Comparison of ENCODE assay signal across 1 cellular context in the genomic region with DNA sequence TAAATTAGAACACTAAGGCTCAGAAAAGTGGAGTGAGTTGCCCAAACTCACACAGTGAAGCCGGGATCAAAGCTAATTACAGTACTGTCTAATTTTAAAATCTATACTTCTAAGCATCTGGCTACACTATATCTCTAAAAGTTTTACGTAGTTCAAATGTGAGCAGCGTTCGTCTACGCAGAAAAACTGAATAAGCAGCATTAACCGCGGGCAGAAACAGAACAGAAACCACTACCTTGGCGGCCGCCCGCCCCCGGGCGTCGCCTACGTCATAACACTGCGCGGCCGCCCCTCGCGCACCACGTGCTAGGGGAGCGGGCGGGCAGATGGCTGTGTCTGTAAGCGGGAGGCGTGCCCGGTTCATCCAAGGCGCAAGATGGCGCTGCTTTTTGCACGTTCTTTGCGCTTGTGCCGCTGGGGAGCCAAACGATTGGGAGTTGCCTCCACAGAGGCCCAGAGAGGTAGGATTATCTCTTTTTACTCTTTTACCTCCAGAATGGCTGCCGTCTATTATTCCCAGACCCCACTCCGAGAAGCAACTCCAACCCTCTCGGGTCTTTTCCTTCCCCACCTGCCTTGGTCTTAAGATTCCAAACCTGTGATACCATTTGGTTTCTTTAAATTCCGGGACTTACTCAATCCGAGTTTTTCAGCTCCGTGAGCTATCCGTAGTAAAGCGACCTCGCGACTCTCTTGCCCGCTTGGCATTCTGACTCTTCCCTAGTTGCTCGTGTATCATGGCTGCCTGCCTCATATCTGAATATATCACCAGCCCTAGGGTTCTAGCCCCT.
TF ChIP-seq lines count a peak whose summit lies in the region.

TSS of gene SPRYD4 (plus strand) at position 363 of the 791 bp plus-strand sequence. CDS start at position 377, 14 bp downstream.

TF ChIP-seq in HepG2, 621 proteins besides CTCF, POLR2A, EP300 and RAD21 (continued from another document and continues in another):
- peak; percentile 62; the same call in 1 of the 2 replicates for TF ChIP-seq ZBTB39 (CRISPR knock-in tag; IDR thresholded peaks at IDR 0.05)
- no peak for TF ChIP-seq SATB2 (CRISPR knock-in tag; IDR thresholded peaks at IDR 0.05)
- TF ChIP-seq ZNF136 (CRISPR knock-in tag; IDR thresholded peaks at IDR 0.05; ENCODE audit: low read depth): peak; percentile 94
- no peak for TF ChIP-seq RNF219 (CRISPR knock-in tag; IDR thresholded peaks at IDR 0.05)
- TF ChIP-seq TAF1 (CRISPR knock-in tag; IDR thresholded peaks at IDR 0.05): peak; percentile 93
- TF ChIP-seq ZNF850 (CRISPR knock-in tag; conservative IDR thresholded peaks at IDR 0.05): no peak
- no peak for TF ChIP-seq ZSCAN30 (CRISPR knock-in tag; IDR thresholded peaks at IDR 0.05)
- 0 out of 2 replicates have a peak, but pooled peaks have one; percentile 21 for TF ChIP-seq ZNF256 (CRISPR knock-in tag; conservative IDR thresholded peaks at IDR 0.05)
- TF ChIP-seq ZNF644 (CRISPR knock-in tag; IDR thresholded peaks at IDR 0.05; ENCODE audit: low read depth): peak; percentile 71
- peak; percentile 60 for TF ChIP-seq MED8 (CRISPR knock-in tag; IDR thresholded peaks at IDR 0.05; ENCODE audit: insufficient replicate concordance)
- no peak for TF ChIP-seq ZSCAN22 (CRISPR knock-in tag; IDR thresholded peaks at IDR 0.05)
- TF ChIP-seq KDM5A (IDR thresholded peaks at IDR 0.05; ENCODE audit: borderline replicate concordance, low read length): peak; percentile 88
- peak; percentile 69 for TF ChIP-seq PITX1 (CRISPR knock-in tag; IDR thresholded peaks at IDR 0.05)
- TF ChIP-seq MED1 (CRISPR knock-in tag; IDR thresholded peaks at IDR 0.05): peak; percentile 76; the same call in 1 of the 2 replicates
- TF ChIP-seq, protein P1, sequence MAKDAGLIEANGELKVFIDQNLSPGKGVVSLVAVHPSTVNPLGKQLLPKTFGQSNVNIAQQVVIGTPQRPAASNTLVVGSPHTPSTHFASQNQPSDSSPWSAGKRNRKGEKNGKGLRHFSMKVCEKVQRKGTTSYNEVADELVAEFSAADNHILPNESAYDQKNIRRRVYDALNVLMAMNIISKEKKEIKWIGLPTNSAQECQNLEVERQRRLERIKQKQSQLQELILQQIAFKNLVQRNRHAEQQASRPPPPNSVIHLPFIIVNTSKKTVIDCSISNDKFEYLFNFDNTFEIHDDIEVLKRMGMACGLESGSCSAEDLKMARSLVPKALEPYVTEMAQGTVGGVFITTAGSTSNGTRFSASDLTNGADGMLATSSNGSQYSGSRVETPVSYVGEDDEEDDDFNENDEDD (CRISPR knock-in tag; IDR thresholded peaks at IDR 0.05; ENCODE audit: borderline replicate concordance): peak; percentile 97
- TF ChIP-seq ZNF274 (CRISPR knock-in tag; IDR thresholded peaks at IDR 0.05): peak; percentile 96
- TF ChIP-seq REXO4 (CRISPR knock-in tag; IDR thresholded peaks at IDR 0.05; ENCODE audit: borderline replicate concordance): no peak
- TF ChIP-seq ZFP41 (CRISPR knock-in tag; IDR thresholded peaks at IDR 0.05; ENCODE audit: borderline replicate concordance): no peak
- peak; percentile 77 for TF ChIP-seq GATAD2A (CRISPR knock-in tag; IDR thresholded peaks at IDR 0.05)
- TF ChIP-seq, protein P2, sequence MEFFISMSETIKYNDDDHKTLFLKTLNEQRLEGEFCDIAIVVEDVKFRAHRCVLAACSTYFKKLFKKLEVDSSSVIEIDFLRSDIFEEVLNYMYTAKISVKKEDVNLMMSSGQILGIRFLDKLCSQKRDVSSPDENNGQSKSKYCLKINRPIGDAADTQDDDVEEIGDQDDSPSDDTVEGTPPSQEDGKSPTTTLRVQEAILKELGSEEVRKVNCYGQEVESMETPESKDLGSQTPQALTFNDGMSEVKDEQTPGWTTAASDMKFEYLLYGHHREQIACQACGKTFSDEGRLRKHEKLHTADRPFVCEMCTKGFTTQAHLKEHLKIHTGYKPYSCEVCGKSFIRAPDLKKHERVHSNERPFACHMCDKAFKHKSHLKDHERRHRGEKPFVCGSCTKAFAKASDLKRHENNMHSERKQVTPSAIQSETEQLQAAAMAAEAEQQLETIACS (CRISPR knock-in tag; IDR thresholded peaks at IDR 0.05): no peak
- peak; percentile 22; the same call in 1 of the 2 replicates for TF ChIP-seq NFAT5 (CRISPR knock-in tag; IDR thresholded peaks at IDR 0.05)
- TF ChIP-seq TEAD3 (CRISPR knock-in tag; optimal IDR thresholded peaks at IDR 0.05; ENCODE audit: borderline replicate concordance): peak; percentile 81
- no peak for TF ChIP-seq ETS1 (CRISPR knock-in tag; IDR thresholded peaks at IDR 0.05)
- peak; percentile 74; the same call in 1 of the 2 replicates for TF ChIP-seq MIER3 (CRISPR knock-in tag; IDR thresholded peaks at IDR 0.05; ENCODE audit: borderline replicate concordance)
- TF ChIP-seq, protein P3, sequence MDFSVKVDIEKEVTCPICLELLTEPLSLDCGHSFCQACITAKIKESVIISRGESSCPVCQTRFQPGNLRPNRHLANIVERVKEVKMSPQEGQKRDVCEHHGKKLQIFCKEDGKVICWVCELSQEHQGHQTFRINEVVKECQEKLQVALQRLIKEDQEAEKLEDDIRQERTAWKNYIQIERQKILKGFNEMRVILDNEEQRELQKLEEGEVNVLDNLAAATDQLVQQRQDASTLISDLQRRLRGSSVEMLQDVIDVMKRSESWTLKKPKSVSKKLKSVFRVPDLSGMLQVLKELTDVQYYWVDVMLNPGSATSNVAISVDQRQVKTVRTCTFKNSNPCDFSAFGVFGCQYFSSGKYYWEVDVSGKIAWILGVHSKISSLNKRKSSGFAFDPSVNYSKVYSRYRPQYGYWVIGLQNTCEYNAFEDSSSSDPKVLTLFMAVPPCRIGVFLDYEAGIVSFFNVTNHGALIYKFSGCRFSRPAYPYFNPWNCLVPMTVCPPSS (IDR thresholded peaks at IDR 0.05): no peak
- TF ChIP-seq ATF7-NPFF (CRISPR knock-in tag; IDR thresholded peaks at IDR 0.05; ENCODE audit: low read depth): peak; percentile 65
- peak; percentile 33; the same call in 1 of the 2 replicates for TF ChIP-seq ZNF142 (CRISPR knock-in tag; IDR thresholded peaks at IDR 0.05)
